8 cellular contexts compared by ENCODE assay signal in the genomic region with DNA sequence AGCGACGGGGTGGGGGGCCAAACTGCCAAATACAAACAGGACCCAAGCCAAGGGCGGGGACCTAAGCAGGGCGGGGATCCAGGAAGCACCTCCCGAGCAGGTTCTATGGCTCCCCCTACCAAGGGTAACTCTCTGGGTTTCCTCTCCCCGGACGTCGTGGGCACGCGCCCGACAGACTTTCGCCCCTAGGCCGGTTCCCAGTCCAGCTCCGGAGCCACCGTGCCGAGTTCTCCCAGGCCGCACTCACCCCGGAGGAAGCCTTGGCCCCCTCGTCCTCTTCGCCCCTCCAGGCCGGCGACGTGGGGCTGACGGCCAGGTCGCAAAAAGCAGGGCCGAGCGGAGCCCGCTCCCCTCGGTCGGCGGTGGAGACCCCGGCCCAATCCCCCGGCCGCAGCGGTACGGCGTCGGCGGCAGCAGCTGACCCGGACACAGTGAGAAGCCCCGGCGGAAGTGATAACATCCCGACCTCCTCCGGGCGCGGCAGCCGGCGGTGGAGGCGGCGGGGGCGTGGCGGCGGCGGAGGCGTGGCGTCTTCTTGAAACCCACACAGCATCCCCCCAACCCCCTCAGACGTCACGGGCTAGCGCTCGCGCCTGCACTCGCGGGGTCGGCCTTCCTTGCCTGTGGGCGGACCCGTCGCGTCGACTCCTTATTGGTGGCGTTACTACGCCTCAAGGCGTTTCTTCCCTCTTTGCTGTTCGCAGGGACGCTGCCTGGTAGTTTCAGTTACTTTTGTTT. TPM values are rescaled to one million over a fixed set of nuclear protein-coding genes. Genes with fewer than 3 reads are reported as not detected.
DNase-seq lines count a peak whose midpoint lies in the region; ATAC-seq and TF ChIP-seq lines count a peak whose summit lies in the region.

TSS of gene BNIP2 (minus strand) at position 433 of the 738 bp plus-strand sequence. CDS start 6,863 bp downstream, outside the sequence.

- H4K12ac ChIP-seq in trophoblast cell (ENCODE audit: low read depth, low read length) = peak within 1 kb of the TSS; percentile 98

- peak within 1 kb of the TSS; percentile 71 for H3K4ac ChIP-seq in trophoblast cell (ENCODE audit: low read depth, low read length)

- H3K18ac ChIP-seq in trophoblast cell (ENCODE audit: low read length) = peak within 1 kb of the TSS; percentile 96

- H3K9ac ChIP-seq in adipocyte (ENCODE audit: low read length) (peak within 1 kb of the TSS; percentile 98), trophoblast cell (ENCODE audit: low read length) (peak within 1 kb of the TSS; percentile 94)

- H3K14ac ChIP-seq in trophoblast cell (ENCODE audit: low read length) = peak within 1 kb of the TSS; percentile 98

- H2BK120ac ChIP-seq in trophoblast cell (ENCODE audit: insufficient read depth, low read length, poor library complexity) = peak within 1 kb of the TSS; percentile 94

- intact Hi-C loops in transverse colon (cut with DNase I; ENCODE audit: low total_unique reads) = no loop called here

- H3K27me3 ChIP-seq in adipocyte (replicated peaks; ENCODE audit: control insufficient read depth, insufficient read depth, low read length) (no peaks in the 10 kb centered on the region), cardiac muscle cell (no peaks in the 10 kb centered on the region), trophoblast cell (ENCODE audit: insufficient read depth, low read length) (no peaks in the 10 kb centered on the region), transverse colon (no peaks in the 10 kb centered on the region)

- peak within 1 kb of the TSS; percentile 95 for H4K91ac ChIP-seq in trophoblast cell (ENCODE audit: low read depth, low read length)

- WGBS in trophoblast cell (ENCODE audit: extremely low coverage, insufficient coverage, insufficient read length) = no CpG with 5 or more reads among the region's 74 CpGs
- WGBS in transverse colon (ENCODE audit: low coverage in 1 of 2), 2 donors = 0 to 1% methylated on average over 6 to 51 of the region's 74 CpGs

- H3K4me3 ChIP-seq in GM12864 (ENCODE audit: low read depth, low read length) (peak within 1 kb of the TSS; percentile 93), adipocyte (ENCODE audit: low read length) (peak within 1 kb of the TSS; percentile 94), cardiac muscle cell (peak within 1 kb of the TSS; percentile 60), trophoblast cell (ENCODE audit: low read depth, low read length) (peak within 1 kb of the TSS; percentile 94), transverse colon (peak within 1 kb of the TSS; percentile 79 to 96 (median 86))

- peak within 1 kb of the TSS; percentile 72 for H2AFZ ChIP-seq in trophoblast cell (ENCODE audit: insufficient read depth, low read length, poor library complexity)

- H3K9me3 ChIP-seq in adipocyte (ENCODE audit: control insufficient read depth, low read length) (no peaks in the 10 kb centered on the region), cardiac muscle cell (ENCODE audit: low read depth) (no peaks in the 10 kb centered on the region), trophoblast cell (ENCODE audit: insufficient read depth, low read depth, low read length) (no peaks in the 10 kb centered on the region), transverse colon (no peaks in the 10 kb centered on the region)

- peak within 1 kb of the TSS; percentile 98 for H4K8ac ChIP-seq in trophoblast cell (ENCODE audit: low read depth, low read length)

- peaks cover 12% of the 10 kb centered on the region for H3K79me2 ChIP-seq in trophoblast cell (ENCODE audit: control insufficient read depth, insufficient read depth, low read length, poor library complexity)

- ATAC-seq in HG02759 (IDR thresholded peaks at IDR 0.05; ENCODE audit: unreplicated experiment) = peak; percentile 89

- H3K4me1 ChIP-seq in adipocyte (ENCODE audit: control insufficient read depth, insufficient read depth, low read length) = peaks cover 34% of the 10 kb centered on the region
- H3K4me1 ChIP-seq in cardiac muscle cell (ENCODE audit: low read depth) = peaks cover 9% of the 10 kb centered on the region
- peaks cover 2 to 5% of the 10 kb centered on the region in 2 experiments for H3K4me1 ChIP-seq in trophoblast cell (ENCODE audit: control insufficient read depth in 1 of 2, insufficient read depth in 2 of 2, low read length in 2 of 2)
- peaks cover 19 to 61% (median 35%) of the 10 kb centered on the region in 4 donors for H3K4me1 ChIP-seq in transverse colon

- DNase-seq in GM12864 (ENCODE audit: low read depth) (peak; percentile 97), NCI-H1436 (lab: John Stamatoyannopoulos, UW) (peak; percentile 98), T follicular helper cell (ENCODE audit: low read depth) (peak; percentile 100), adipocyte (ENCODE audit: low read depth) (peak; percentile 100), cardiac muscle cell (ENCODE audit: low read depth in 1 of 2, low spot score in 1 of 2) (peak; percentile 100), trophoblast cell (peak; percentile 99), transverse colon (peak; percentile 100)

- peaks cover 10% of the 10 kb centered on the region for H3K79me1 ChIP-seq in trophoblast cell (ENCODE audit: low read length)

- H3K4me2 ChIP-seq in trophoblast cell (ENCODE audit: low read length) = peak within 1 kb of the TSS; percentile 67

- H2BK12ac ChIP-seq in trophoblast cell (ENCODE audit: low read length) = peak within 1 kb of the TSS; percentile 21

- peak; percentile 10 for TF ChIP-seq CTCF in GM12864 (IDR thresholded peaks at IDR 0.05; ENCODE audit: low read depth, low read length, missing control alignments)
- TF ChIP-seq CTCF in cardiac muscle cell (IDR thresholded peaks at IDR 0.05; ENCODE audit: low read depth, low read length) = peak; percentile 8
- TF ChIP-seq CTCF in transverse colon (IDR thresholded peaks at IDR 0.05) = peak in 1 of 5 experiments; percentile 2

- peak within 1 kb of the TSS; percentile 95 for H2BK5ac ChIP-seq in trophoblast cell (ENCODE audit: low read depth, low read length, poor library complexity)

- peak; percentile 96 for TF ChIP-seq POLR2A in transverse colon (IDR thresholded peaks at IDR 0.05)

- H2AK5ac ChIP-seq in trophoblast cell (ENCODE audit: low read length) = peak within 1 kb of the TSS; percentile 88

- peak; percentile 32 for TF ChIP-seq EP300 in transverse colon (IDR thresholded peaks at IDR 0.05; ENCODE audit: low read depth)

- no peak within 1 kb of the TSS for H3K23ac ChIP-seq in trophoblast cell (ENCODE audit: low read length)

- in situ Hi-C loops in transverse colon (cut with MboI; ENCODE audit: low pct_ligation_motif_present in 1 of 4, low pct_unique_long_range_greater_than_20kb in 1 of 4, low sequenced_read_pairs in 3 of 4) = no loop called here

- peak within 1 kb of the TSS; percentile 98 for H3K27ac ChIP-seq in cardiac muscle cell
- peak within 1 kb of the TSS; percentile 95 for H3K27ac ChIP-seq in trophoblast cell (ENCODE audit: low read depth, low read length)
- peak within 1 kb of the TSS; percentile 99 to 100 (median 100) for H3K27ac ChIP-seq in transverse colon

- H3K36me3 ChIP-seq in adipocyte (ENCODE audit: control insufficient read depth, insufficient read depth, low read length, severe bottlenecking) (no peaks in the 10 kb centered on the region), cardiac muscle cell (peaks cover 5% of the 10 kb centered on the region), trophoblast cell (ENCODE audit: control insufficient read depth in 1 of 2, insufficient read depth in 2 of 2, low read length in 2 of 2) (peaks cover 0 to 7% of the 10 kb centered on the region in 2 experiments), transverse colon (no peaks in the 10 kb centered on the region)

RNA-seq across cellular contexts. Expression of gene BNIP2, which starts in this region (rescaled TPM):
- total RNA-seq in cardiac muscle cell = 111 and 150 TPM in 2 replicates
- polyA plus RNA-seq in cardiac muscle cell = 72.2 and 87.7 TPM in 2 replicates
- 76.8 and 78.3 TPM in 2 replicates for polyA plus RNA-seq in trophoblast cell (2013)
- 100 to 1,000 TPM in 3 of 4 donors, 10 to 100 TPM in 1; 84.4 to 140 (median 125) TPM for total RNA-seq in transverse colon

Comparison
In these comparisons a context has a peak if more than half of its experiments do, and no peak if none do; other contexts are left out.
1. Peak in every context shown above with its lines: DNase-seq, ATAC-seq, H3K4me3 ChIP-seq and H3K27ac ChIP-seq.